Comparison of ENCODE assay signal across 9 cellular contexts in genomic region chr14:64702493-64703392, GRCh38. TPM values are rescaled to one million over a fixed set of nuclear protein-coding genes. Genes with fewer than 3 reads are reported as not detected.
DNase-seq lines count a peak whose midpoint lies in the region; ATAC-seq and TF ChIP-seq lines count a peak whose summit lies in the region.
"Had no signal": no experiment of that assay in that cellular context is flagged by ENCODE, and none has a peak within 500 bp of the region (broad histone marks: within the 10 kb centered on the region; RNA-seq: fewer than 3 reads in every experiment).

No MANE protein-coding gene starts in this region.

- no peak overlapping the region for H4K8ac ChIP-seq in neuronal stem cell (ENCODE audit: low read depth, low read length)

- H3K9ac ChIP-seq in neuronal stem cell (ENCODE audit: low read depth, low read length, poor library complexity) = no peak overlapping the region

- H3K14ac ChIP-seq in neuronal stem cell (ENCODE audit: low read length) = no peak overlapping the region

- H2BK15ac ChIP-seq in neuronal stem cell (ENCODE audit: low read length) = no peak overlapping the region

- no peak for TF ChIP-seq CTCF in GM20000 (IDR thresholded peaks at IDR 0.05; ENCODE audit: extremely low read depth, missing control alignments)

- no peaks in the 10 kb centered on the region for H3K36me3 ChIP-seq in effector memory CD4-positive, alpha-beta T cell (ENCODE audit: control insufficient read depth, insufficient read depth, low read length)
- no peaks in the 10 kb centered on the region for H3K36me3 ChIP-seq in neuronal stem cell (replicated peaks in 1 of 2; ENCODE audit: control insufficient read depth in 2 of 2, insufficient read depth in 2 of 2, low read length in 2 of 2)
- H3K36me3 ChIP-seq: ascending aorta had no signal

- no peak overlapping the region for H4K91ac ChIP-seq in neuronal stem cell (ENCODE audit: low read depth, low read length, poor library complexity)

- H3K4me1 ChIP-seq in effector memory CD4-positive, alpha-beta T cell (ENCODE audit: control insufficient read depth, insufficient read depth, low read length, poor library complexity, severe bottlenecking) = peaks cover 59% of the 10 kb centered on the region
- H3K4me1 ChIP-seq in neuronal stem cell (ENCODE audit: control insufficient read depth in 2 of 2, insufficient read depth in 1 of 2, low read depth in 1 of 2, low read length in 2 of 2) = peaks cover 19 to 33% of the 10 kb centered on the region in 2 donors

- H3K79me1 ChIP-seq in neuronal stem cell (ENCODE audit: low read depth, low read length) = peaks cover 3% of the 10 kb centered on the region

- H3K27ac ChIP-seq in effector memory CD4-positive, alpha-beta T cell (ENCODE audit: insufficient read depth, low read length, poor library complexity, severe bottlenecking) = peak overlapping the region; percentile 90
- H3K27ac ChIP-seq in neuronal stem cell (replicated peaks; ENCODE audit: low read length) = no peak overlapping the region

- DNase-seq in DMS79 treated with DMSO at 0.1 percent for 48 hours (lab: John Stamatoyannopoulos, UW) = peak; percentile 97
- DNase-seq in NCI-H510A treated with DMSO at 0.1 percent for 48 hours (lab: John Stamatoyannopoulos, UW) = peak; percentile 95
- DNase-seq in effector memory CD4-positive, alpha-beta T cell = peak in 1 of 3 donors; percentile 43
- no peak for DNase-seq in neuronal stem cell (ENCODE audit: low spot score)
- DNase-seq in GM20000 (ENCODE audit: low spot score) = no peak
- DNase-seq in AG08396 (ENCODE audit: low spot score) = no peak

- no peak overlapping the region for H2BK5ac ChIP-seq in neuronal stem cell (ENCODE audit: low read length)

- peak overlapping the region; percentile 95 for H2AFZ ChIP-seq in neuronal stem cell (ENCODE audit: low read length)

- ATAC-seq in HG03175 (IDR thresholded peaks at IDR 0.05; ENCODE audit: unreplicated experiment) (no peak), GM18498 (IDR thresholded peaks at IDR 0.05; ENCODE audit: unreplicated experiment) (no peak)

- peak overlapping the region; percentile 79 for H3K4me3 ChIP-seq in effector memory CD4-positive, alpha-beta T cell (ENCODE audit: insufficient read depth, low read depth, low read length, poor library complexity, severe bottlenecking)
- no peak overlapping the region for H3K4me3 ChIP-seq in neuronal stem cell (ENCODE audit: low read length in 2 of 2)

- H2AK5ac ChIP-seq in neuronal stem cell (ENCODE audit: low read depth, low read length) = no peak overlapping the region

- no peak overlapping the region for H3K23ac ChIP-seq in neuronal stem cell (ENCODE audit: low read depth, low read length, poor library complexity)

- peak overlapping the region; percentile 94 for H3K4me2 ChIP-seq in neuronal stem cell (ENCODE audit: insufficient read depth, low read length, poor library complexity, severe bottlenecking)

- no peak overlapping the region for H3K4ac ChIP-seq in neuronal stem cell (ENCODE audit: low read length)

- WGBS in neuronal stem cell (ENCODE audit: extremely low coverage in 2 of 2, insufficient read length in 2 of 2, insufficient replicate concordance in 1 of 2), 2 donors = no CpG with 5 or more reads among the region's 25 CpGs

- no peak overlapping the region for H2BK120ac ChIP-seq in neuronal stem cell (ENCODE audit: low read depth, low read length)

- no peaks in the 10 kb centered on the region for H3K27me3 ChIP-seq in effector memory CD4-positive, alpha-beta T cell (replicated peaks; ENCODE audit: control insufficient read depth, insufficient read depth, low read length, poor library complexity, severe bottlenecking)
- H3K27me3 ChIP-seq in neuronal stem cell (ENCODE audit: control insufficient read depth in 3 of 3, insufficient read depth in 3 of 3, low read depth in 1 of 3, low read length in 3 of 3) = peaks cover 0 to 53% (median 0%) of the 10 kb centered on the region in 3 experiments
- H3K27me3 ChIP-seq: ascending aorta had no signal

- peak overlapping the region; percentile 11 for H3K18ac ChIP-seq in neuronal stem cell (ENCODE audit: low read length)

- H2BK12ac ChIP-seq in neuronal stem cell (ENCODE audit: low read length) = no peak overlapping the region

- no peaks in the 10 kb centered on the region for H3K9me3 ChIP-seq in effector memory CD4-positive, alpha-beta T cell (ENCODE audit: control insufficient read depth, low read length)
- no peaks in the 10 kb centered on the region for H3K9me3 ChIP-seq in neuronal stem cell (replicated peaks in 1 of 2; ENCODE audit: control insufficient read depth in 2 of 2, insufficient read depth in 1 of 2, low read depth in 1 of 2, low read length in 2 of 2)
- H3K9me3 ChIP-seq: ascending aorta had no signal

RNA-seq across cellular contexts. Expression of gene PLEKHG3, which starts 1.5 kb away (rescaled TPM):
- polyA plus RNA-seq in neuronal stem cell (2013, experiment 1 of 2) = 66.9 TPM
- 64.7 TPM for polyA plus RNA-seq in neuronal stem cell (2013, experiment 2 of 2)

Comparison
In these comparisons a context has a peak if more than half of its experiments do, and no peak if none do; other contexts are left out.
1. DNase-seq: peak in DMS79 treated with DMSO at 0.1 percent for 48 hours (single experiment) and NCI-H510A treated with DMSO at 0.1 percent for 48 hours (single experiment); none in neuronal stem cell (single experiment), GM20000 (single experiment) and AG08396 (single experiment).